ENCODE assay signal across 8 cellular contexts in genomic region chr13:106349080-106349841, GRCh38.
A peak's percentile ranks its signal among the peaks of the same experiment; 100 is the strongest.
DNase-seq lines count a peak whose midpoint lies in the region; ATAC-seq and TF ChIP-seq lines count a peak whose summit lies in the region.

No MANE protein-coding gene starts in this region.

- H3K4me3 ChIP-seq in muscle layer of colon (ENCODE audit: low read depth in 1 of 2, low read length in 2 of 2), result peak overlapping the region; percentile 45 to 63

- no peak for ATAC-seq in HG03378 (IDR thresholded peaks at IDR 0.05; ENCODE audit: unreplicated experiment)
- no peak for ATAC-seq in GM18505 (IDR thresholded peaks at IDR 0.05; ENCODE audit: unreplicated experiment)

- peak; percentile 95 for DNase-seq in COR-L47 (lab: John Stamatoyannopoulos, UW)
- peak; percentile 65 to 74 for DNase-seq in NCI-H187 (lab: John Stamatoyannopoulos, UW)
- DNase-seq in dermis blood vessel endothelial cell, result peak; percentile 85
- DNase-seq in GM10266 (ENCODE audit: extremely low spot score), result no peak
- DNase-seq in NAMALWA (ENCODE audit: low spot score), result no peak

- no peak overlapping the region for H3K27ac ChIP-seq in muscle layer of colon (ENCODE audit: low read depth, low read length)

- no peak for TF ChIP-seq CTCF in GM10266 (IDR thresholded peaks at IDR 0.05; ENCODE audit: control insufficient read depth, insufficient read depth, low read depth, missing control alignments)

- H3K4me1 ChIP-seq in muscle layer of colon (ENCODE audit: insufficient read depth, low read length), result peaks cover 12% of the 10 kb centered on the region

- H3K9ac ChIP-seq in muscle layer of colon (ENCODE audit: low read length), result no peak overlapping the region

- no peaks in the 10 kb centered on the region for H3K36me3 ChIP-seq in muscle layer of colon (ENCODE audit: insufficient read depth, low read length)

- H3K27me3 ChIP-seq in muscle layer of colon (ENCODE audit: control insufficient read depth in 1 of 2, insufficient read depth in 2 of 2, low read length in 2 of 2), result peaks cover 0 to 7% of the 10 kb centered on the region in 2 donors

- H3K9me3 ChIP-seq in muscle layer of colon (ENCODE audit: low read length), result no peaks in the 10 kb centered on the region

- TF ChIP-seq POLR2A in GM18505 (IDR thresholded peaks at IDR 0.05; ENCODE audit: borderline replicate concordance, extremely low read depth, insufficient read depth, insufficient read length), result no peak

Comparison
In these comparisons a context has a peak if more than half of its experiments do, and no peak if none do; other contexts are left out.
1. DNase-seq: peak in COR-L47 (single experiment), NCI-H187 (2 of 2) and dermis blood vessel endothelial cell (single experiment); none in GM10266 (single experiment) and NAMALWA (single experiment).